ENCODE assay signal across 1 cellular context in the genomic region with DNA sequence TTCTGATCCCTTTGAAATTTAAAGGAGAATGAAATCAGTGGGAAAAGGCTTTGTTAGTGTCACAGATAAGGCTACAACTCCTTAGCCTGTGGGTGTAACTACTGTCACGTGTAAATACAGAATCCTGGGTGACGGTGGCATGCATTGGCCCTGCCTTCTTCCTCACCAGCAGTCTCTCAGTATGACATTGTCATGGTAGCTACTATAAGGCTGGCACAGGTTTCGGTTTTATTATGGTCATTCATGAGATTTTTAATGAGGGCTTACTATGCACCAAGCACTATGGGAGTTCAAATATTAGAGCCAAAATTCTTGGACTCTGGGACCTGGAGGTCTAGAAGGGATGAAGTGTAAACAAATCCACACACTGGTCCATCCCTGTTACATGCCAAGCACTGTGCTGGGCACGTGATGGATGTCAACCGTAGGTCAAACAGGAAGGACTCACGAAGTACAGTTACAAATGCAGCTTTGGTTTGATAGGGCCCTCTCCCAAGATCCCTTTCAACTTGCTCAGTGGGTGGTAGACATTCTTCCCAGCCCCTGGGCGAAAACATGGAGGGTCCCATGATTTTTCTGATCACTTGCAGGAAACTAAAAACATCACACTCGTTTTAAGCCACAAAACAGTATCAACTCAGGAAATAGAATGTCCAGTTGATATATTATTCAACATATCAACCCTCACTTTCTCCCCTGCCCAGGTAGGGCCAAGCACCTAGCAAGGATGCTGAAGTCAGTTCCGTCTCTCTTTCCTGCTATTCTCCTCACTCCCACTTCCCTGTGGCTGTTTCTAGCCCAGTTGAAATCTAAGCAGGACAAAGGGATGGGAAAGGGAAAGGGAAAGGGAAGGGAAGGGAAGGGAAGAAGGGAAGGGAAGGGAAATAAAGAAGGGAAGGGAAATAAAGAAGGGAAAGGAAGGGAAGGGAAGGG.
TF ChIP-seq lines count a peak whose summit lies in the region.

No MANE protein-coding gene starts in this region.

TF ChIP-seq in GM12878, 131 proteins besides CTCF, POLR2A, EP300 and RAD21:
- TF ChIP-seq IKZF1 (conservative IDR thresholded peaks at IDR 0.05) (peak; percentile 64), SMAD1 (IDR thresholded peaks at IDR 0.05; ENCODE audit: low read depth, partially characterized antibody) (peak; percentile 16), POLR2AphosphoS5 (IDR thresholded peaks at IDR 0.05; ENCODE audit: low read length) (peak; percentile 85), FOS (IDR thresholded peaks at IDR 0.05; ENCODE audit: borderline replicate concordance, extremely low read depth, insufficient read length) (no peak), CHD4 (IDR thresholded peaks at IDR 0.05) (no peak), NR2C1 (IDR thresholded peaks at IDR 0.05) (no peak), CHD1 (IDR thresholded peaks at IDR 0.05; ENCODE audit: low read depth, low read length) (no peak), HCFC1 (IDR thresholded peaks at IDR 0.05; ENCODE audit: low read length) (no peak), IKZF2 (IDR thresholded peaks at IDR 0.05) (peak; percentile 93 to 94), RCOR1 (conservative IDR thresholded peaks at IDR 0.05; ENCODE audit: low read depth, low read length) (no peak), ZNF384 (IDR thresholded peaks at IDR 0.05; ENCODE audit: borderline replicate concordance, low read depth, low read length) (no peak), CBX3 (IDR thresholded peaks at IDR 0.05; ENCODE audit: borderline replicate concordance, low read depth) (no peak), BACH1 (IDR thresholded peaks at IDR 0.05; ENCODE audit: borderline replicate concordance) (peak; percentile 37; the same call in 1 of the 2 replicates), CREB1 (IDR thresholded peaks at IDR 0.05; ENCODE audit: low read depth) (no peak), HDAC6 (IDR thresholded peaks at IDR 0.05; ENCODE audit: unreplicated experiment) (no peak), POU2F2 (IDR thresholded peaks at IDR 0.05; ENCODE audit: borderline replicate concordance, low read depth, low read length) (peak; percentile 41; the same call in 2 of the 3 replicates), RFX5 (IDR thresholded peaks at IDR 0.05; ENCODE audit: low read depth, low read length) (no peak), CHD2 (IDR thresholded peaks at IDR 0.05; ENCODE audit: borderline replicate concordance, low read depth, low read length) (no peak), MEF2B (IDR thresholded peaks at IDR 0.05; ENCODE audit: partially characterized antibody, poor library complexity, severe bottlenecking) (no peak), WRNIP1 (IDR thresholded peaks at IDR 0.05; ENCODE audit: borderline replicate concordance, low read depth, low read length) (no peak), JUND (IDR thresholded peaks at IDR 0.05; ENCODE audit: low read depth, low read length) (no peak)
- TF ChIP-seq, protein P1, sequence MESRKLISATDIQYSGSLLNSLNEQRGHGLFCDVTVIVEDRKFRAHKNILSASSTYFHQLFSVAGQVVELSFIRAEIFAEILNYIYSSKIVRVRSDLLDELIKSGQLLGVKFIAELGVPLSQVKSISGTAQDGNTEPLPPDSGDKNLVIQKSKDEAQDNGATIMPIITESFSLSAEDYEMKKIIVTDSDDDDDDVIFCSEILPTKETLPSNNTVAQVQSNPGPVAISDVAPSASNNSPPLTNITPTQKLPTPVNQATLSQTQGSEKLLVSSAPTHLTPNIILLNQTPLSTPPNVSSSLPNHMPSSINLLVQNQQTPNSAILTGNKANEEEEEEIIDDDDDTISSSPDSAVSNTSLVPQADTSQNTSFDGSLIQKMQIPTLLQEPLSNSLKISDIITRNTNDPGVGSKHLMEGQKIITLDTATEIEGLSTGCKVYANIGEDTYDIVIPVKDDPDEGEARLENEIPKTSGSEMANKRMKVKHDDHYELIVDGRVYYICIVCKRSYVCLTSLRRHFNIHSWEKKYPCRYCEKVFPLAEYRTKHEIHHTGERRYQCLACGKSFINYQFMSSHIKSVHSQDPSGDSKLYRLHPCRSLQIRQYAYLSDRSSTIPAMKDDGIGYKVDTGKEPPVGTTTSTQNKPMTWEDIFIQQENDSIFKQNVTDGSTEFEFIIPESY (IDR thresholded peaks at IDR 0.05) = no peak
- TF ChIP-seq, protein P2, sequence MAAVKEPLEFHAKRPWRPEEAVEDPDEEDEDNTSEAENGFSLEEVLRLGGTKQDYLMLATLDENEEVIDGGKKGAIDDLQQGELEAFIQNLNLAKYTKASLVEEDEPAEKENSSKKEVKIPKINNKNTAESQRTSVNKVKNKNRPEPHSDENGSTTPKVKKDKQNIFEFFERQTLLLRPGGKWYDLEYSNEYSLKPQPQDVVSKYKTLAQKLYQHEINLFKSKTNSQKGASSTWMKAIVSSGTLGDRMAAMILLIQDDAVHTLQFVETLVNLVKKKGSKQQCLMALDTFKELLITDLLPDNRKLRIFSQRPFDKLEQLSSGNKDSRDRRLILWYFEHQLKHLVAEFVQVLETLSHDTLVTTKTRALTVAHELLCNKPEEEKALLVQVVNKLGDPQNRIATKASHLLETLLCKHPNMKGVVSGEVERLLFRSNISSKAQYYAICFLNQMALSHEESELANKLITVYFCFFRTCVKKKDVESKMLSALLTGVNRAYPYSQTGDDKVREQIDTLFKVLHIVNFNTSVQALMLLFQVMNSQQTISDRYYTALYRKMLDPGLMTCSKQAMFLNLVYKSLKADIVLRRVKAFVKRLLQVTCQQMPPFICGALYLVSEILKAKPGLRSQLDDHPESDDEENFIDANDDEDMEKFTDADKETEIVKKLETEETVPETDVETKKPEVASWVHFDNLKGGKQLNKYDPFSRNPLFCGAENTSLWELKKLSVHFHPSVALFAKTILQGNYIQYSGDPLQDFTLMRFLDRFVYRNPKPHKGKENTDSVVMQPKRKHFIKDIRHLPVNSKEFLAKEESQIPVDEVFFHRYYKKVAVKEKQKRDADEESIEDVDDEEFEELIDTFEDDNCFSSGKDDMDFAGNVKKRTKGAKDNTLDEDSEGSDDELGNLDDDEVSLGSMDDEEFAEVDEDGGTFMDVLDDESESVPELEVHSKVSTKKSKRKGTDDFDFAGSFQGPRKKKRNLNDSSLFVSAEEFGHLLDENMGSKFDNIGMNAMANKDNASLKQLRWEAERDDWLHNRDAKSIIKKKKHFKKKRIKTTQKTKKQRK (IDR thresholded peaks at IDR 0.05; ENCODE audit: low read depth, low read length) = no peak
- TF ChIP-seq, protein P3, sequence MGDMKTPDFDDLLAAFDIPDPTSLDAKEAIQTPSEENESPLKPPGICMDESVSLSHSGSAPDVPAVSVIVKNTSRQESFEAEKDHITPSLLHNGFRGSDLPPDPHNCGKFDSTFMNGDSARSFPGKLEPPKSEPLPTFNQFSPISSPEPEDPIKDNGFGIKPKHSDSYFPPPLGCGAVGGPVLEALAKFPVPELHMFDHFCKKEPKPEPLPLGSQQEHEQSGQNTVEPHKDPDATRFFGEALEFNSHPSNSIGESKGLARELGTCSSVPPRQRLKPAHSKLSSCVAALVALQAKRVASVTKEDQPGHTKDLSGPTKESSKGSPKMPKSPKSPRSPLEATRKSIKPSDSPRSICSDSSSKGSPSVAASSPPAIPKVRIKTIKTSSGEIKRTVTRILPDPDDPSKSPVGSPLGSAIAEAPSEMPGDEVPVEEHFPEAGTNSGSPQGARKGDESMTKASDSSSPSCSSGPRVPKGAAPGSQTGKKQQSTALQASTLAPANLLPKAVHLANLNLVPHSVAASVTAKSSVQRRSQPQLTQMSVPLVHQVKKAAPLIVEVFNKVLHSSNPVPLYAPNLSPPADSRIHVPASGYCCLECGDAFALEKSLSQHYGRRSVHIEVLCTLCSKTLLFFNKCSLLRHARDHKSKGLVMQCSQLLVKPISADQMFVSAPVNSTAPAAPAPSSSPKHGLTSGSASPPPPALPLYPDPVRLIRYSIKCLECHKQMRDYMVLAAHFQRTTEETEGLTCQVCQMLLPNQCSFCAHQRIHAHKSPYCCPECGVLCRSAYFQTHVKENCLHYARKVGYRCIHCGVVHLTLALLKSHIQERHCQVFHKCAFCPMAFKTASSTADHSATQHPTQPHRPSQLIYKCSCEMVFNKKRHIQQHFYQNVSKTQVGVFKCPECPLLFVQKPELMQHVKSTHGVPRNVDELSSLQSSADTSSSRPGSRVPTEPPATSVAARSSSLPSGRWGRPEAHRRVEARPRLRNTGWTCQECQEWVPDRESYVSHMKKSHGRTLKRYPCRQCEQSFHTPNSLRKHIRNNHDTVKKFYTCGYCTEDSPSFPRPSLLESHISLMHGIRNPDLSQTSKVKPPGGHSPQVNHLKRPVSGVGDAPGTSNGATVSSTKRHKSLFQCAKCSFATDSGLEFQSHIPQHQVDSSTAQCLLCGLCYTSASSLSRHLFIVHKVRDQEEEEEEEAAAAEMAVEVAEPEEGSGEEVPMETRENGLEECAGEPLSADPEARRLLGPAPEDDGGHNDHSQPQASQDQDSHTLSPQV (IDR thresholded peaks at IDR 0.05) = no peak
- TF ChIP-seq, protein P4, sequence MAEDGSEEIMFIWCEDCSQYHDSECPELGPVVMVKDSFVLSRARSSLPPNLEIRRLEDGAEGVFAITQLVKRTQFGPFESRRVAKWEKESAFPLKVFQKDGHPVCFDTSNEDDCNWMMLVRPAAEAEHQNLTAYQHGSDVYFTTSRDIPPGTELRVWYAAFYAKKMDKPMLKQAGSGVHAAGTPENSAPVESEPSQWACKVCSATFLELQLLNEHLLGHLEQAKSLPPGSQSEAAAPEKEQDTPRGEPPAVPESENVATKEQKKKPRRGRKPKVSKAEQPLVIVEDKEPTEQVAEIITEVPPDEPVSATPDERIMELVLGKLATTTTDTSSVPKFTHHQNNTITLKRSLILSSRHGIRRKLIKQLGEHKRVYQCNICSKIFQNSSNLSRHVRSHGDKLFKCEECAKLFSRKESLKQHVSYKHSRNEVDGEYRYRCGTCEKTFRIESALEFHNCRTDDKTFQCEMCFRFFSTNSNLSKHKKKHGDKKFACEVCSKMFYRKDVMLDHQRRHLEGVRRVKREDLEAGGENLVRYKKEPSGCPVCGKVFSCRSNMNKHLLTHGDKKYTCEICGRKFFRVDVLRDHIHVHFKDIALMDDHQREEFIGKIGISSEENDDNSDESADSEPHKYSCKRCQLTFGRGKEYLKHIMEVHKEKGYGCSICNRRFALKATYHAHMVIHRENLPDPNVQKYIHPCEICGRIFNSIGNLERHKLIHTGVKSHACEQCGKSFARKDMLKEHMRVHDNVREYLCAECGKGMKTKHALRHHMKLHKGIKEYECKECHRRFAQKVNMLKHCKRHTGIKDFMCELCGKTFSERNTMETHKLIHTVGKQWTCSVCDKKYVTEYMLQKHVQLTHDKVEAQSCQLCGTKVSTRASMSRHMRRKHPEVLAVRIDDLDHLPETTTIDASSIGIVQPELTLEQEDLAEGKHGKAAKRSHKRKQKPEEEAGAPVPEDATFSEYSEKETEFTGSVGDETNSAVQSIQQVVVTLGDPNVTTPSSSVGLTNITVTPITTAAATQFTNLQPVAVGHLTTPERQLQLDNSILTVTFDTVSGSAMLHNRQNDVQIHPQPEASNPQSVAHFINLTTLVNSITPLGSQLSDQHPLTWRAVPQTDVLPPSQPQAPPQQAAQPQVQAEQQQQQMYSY (CRISPR knock-in tag; IDR thresholded peaks at IDR 0.05) = peak; percentile 36; the same call in 1 of the 2 replicates
- TF ChIP-seq, protein P5, sequence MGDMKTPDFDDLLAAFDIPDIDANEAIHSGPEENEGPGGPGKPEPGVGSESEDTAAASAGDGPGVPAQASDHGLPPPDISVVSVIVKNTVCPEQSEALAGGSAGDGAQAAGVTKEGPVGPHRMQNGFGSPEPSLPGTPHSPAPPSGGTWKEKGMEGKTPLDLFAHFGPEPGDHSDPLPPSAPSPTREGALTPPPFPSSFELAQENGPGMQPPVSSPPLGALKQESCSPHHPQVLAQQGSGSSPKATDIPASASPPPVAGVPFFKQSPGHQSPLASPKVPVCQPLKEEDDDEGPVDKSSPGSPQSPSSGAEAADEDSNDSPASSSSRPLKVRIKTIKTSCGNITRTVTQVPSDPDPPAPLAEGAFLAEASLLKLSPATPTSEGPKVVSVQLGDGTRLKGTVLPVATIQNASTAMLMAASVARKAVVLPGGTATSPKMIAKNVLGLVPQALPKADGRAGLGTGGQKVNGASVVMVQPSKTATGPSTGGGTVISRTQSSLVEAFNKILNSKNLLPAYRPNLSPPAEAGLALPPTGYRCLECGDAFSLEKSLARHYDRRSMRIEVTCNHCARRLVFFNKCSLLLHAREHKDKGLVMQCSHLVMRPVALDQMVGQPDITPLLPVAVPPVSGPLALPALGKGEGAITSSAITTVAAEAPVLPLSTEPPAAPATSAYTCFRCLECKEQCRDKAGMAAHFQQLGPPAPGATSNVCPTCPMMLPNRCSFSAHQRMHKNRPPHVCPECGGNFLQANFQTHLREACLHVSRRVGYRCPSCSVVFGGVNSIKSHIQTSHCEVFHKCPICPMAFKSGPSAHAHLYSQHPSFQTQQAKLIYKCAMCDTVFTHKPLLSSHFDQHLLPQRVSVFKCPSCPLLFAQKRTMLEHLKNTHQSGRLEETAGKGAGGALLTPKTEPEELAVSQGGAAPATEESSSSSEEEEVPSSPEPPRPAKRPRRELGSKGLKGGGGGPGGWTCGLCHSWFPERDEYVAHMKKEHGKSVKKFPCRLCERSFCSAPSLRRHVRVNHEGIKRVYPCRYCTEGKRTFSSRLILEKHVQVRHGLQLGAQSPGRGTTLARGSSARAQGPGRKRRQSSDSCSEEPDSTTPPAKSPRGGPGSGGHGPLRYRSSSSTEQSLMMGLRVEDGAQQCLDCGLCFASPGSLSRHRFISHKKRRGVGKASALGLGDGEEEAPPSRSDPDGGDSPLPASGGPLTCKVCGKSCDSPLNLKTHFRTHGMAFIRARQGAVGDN (IDR thresholded peaks at IDR 0.05) = no peak
TF ChIP-seq in GM12878: peak in this region for 7.
